8 cellular contexts compared by ENCODE assay signal in the genomic region with DNA sequence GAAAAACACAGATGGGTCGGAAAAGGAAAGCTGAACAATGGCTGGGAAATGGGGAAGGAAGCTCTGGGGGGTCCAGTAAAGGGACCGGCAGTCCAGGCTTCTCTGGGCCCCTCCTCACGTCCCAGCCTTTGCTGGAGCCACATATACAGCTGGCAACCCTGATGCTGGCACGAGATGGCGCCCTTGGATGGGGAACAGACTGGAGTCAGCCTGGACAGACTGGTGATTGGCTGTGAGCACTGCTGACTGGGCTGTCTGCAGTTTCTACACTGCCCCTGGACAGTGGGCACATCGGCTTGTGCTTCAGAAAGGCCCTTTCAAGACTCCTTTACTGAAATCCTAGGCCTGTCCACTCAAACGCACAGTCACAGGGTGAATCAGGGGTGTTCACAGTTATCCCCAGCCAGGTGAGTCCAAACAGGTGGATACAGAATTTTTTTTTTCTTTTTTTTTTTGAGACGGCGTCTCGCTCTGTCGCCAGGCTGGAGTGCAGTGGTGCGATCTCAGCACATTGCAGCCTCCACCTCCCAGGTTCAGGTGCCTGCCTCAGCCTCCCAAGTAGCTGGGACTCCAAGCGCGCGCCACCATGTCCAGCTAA. TPM values are rescaled to one million over a fixed set of nuclear protein-coding genes. Genes with fewer than 3 reads are reported as not detected.
DNase-seq lines count a peak whose midpoint lies in the region; ATAC-seq, FAIRE-seq and TF ChIP-seq lines count a peak whose summit lies in the region.

No MANE protein-coding gene starts in this region.

- ATAC-seq in activated CD8-positive, alpha-beta T cell treated with anti-CD3 and anti-CD28 coated beads for 36 hours, result peak; percentile 79
- ATAC-seq in HG03135 (IDR thresholded peaks at IDR 0.05; ENCODE audit: unreplicated experiment), result no peak

- dilution Hi-C loops in endothelial cell of umbilical vein (cut with MboI; ENCODE audit: extremely low pct_ligation_motif_present, low sequenced_read_pairs), result no loop called here

- TF ChIP-seq CTCF in activated CD8-positive, alpha-beta T cell treated with anti-CD3 and anti-CD28 coated beads for 36 hours (IDR thresholded peaks at IDR 0.05), result peak; percentile 42
- peak; percentile 75 to 87 for TF ChIP-seq CTCF in endothelial cell of umbilical vein (IDR thresholded peaks at IDR 0.05; ENCODE audit: extremely low read depth in 1 of 2, insufficient read depth in 1 of 2, low read depth in 1 of 2, low read length in 2 of 2)

- no peak overlapping the region for H2AFZ ChIP-seq in endothelial cell of umbilical vein (ENCODE audit: low read depth, low read length)

- DNase-seq in CD1c-positive myeloid dendritic cell (ENCODE audit: extremely low spot score), result peak; percentile 79
- DNase-seq in HK-2 (ENCODE audit: unreplicated experiment), result peak; percentile 77
- peak; percentile 60 for DNase-seq in NCI-H748 treated with DMSO at 0.1 percent for 48 hours (lab: John Stamatoyannopoulos, UW)
- DNase-seq in activated CD8-positive, alpha-beta T cell treated with anti-CD3 and anti-CD28 coated beads for 36 hours, result peak; percentile 81
- peak; percentile 80 for DNase-seq in endothelial cell of umbilical vein (ENCODE audit: low read depth, low spot score)
- peak; percentile 57 for DNase-seq in middle frontal gyrus (ENCODE audit: extremely low spot score, low spot score)
- peak; percentile 10 to 18 for DNase-seq in stimulated activated CD8-positive, alpha-beta memory T cell treated with anti-CD3 and anti-CD28 coated beads, Interleukin-7, amount 100 ng/mL, for 4 hours (ENCODE audit: low read depth in 2 of 2)

- H3K4me1 Mint-ChIP-seq in activated CD8-positive, alpha-beta T cell treated with anti-CD3 and anti-CD28 coated beads for 36 hours (ENCODE audit: low read depth), result peaks cover 5% of the 10 kb centered on the region

- no peaks in the 10 kb centered on the region for H3K9me1 ChIP-seq in endothelial cell of umbilical vein (replicated peaks; ENCODE audit: control insufficient read depth, extremely low read depth, insufficient read depth, low read length)

- no peak overlapping the region for H3K27ac Mint-ChIP-seq in activated CD8-positive, alpha-beta T cell treated with anti-CD3 and anti-CD28 coated beads for 36 hours

- H3K4me2 ChIP-seq in endothelial cell of umbilical vein (ENCODE audit: insufficient read depth, low read length), result no peak overlapping the region

- peaks cover 22 to 24% of the 10 kb centered on the region in 2 experiments for H3K27me3 ChIP-seq in endothelial cell of umbilical vein (ENCODE audit: control insufficient read depth in 2 of 2, insufficient read depth in 2 of 2, low read length in 2 of 2)

- TF ChIP-seq POLR2A in endothelial cell of umbilical vein (IDR thresholded peaks at IDR 0.05; ENCODE audit: low read depth, low read length), result no peak

- no peak overlapping the region for H3K4me3 ChIP-seq in endothelial cell of umbilical vein (replicated peaks in 1 of 3; ENCODE audit: insufficient read depth in 1 of 3, low read depth in 1 of 3, low read length in 3 of 3)

- intact Hi-C loops in activated CD8-positive, alpha-beta T cell treated with anti-CD3 and anti-CD28 coated beads for 36 hours (cut with micrococcal nuclease), result loop anchor here (5.0 kb wide), 1 partner anchor 222 kb away; the partner anchor contains the start of gene C1QC
- intact Hi-C loops in endothelial cell of umbilical vein (cut with micrococcal nuclease), result loop anchor here (1.0 to 10.0 kb wide), 3 partner anchors 144 to 510 kb away; partner anchors contain the start of gene EPHA8

- no peak overlapping the region for H3K27ac ChIP-seq in endothelial cell of umbilical vein (ENCODE audit: insufficient read depth, low read depth, low read length)

- H4K20me1 ChIP-seq in endothelial cell of umbilical vein (replicated peaks; ENCODE audit: control insufficient read depth, extremely low read depth, insufficient read depth, low read length), result no peaks in the 10 kb centered on the region

- no TSS peak for BruUV-seq in endothelial cell of umbilical vein (replicated peaks; lab: Mats Ljungman, UMichigan)

- H3K27me3 Mint-ChIP-seq in activated CD8-positive, alpha-beta T cell treated with anti-CD3 and anti-CD28 coated beads for 36 hours, result peaks cover 41% of the 10 kb centered on the region

- H3K9me3 Mint-ChIP-seq in activated CD8-positive, alpha-beta T cell treated with anti-CD3 and anti-CD28 coated beads for 36 hours, result no peaks in the 10 kb centered on the region

- no peaks in the 10 kb centered on the region for H3K79me2 ChIP-seq in endothelial cell of umbilical vein (ENCODE audit: control insufficient read depth, insufficient read depth, low read length)

- FAIRE-seq in endothelial cell of umbilical vein (lab: Jason Lieb, UNC), result peak; percentile 96

- H3K36me3 Mint-ChIP-seq in activated CD8-positive, alpha-beta T cell treated with anti-CD3 and anti-CD28 coated beads for 36 hours (ENCODE audit: low read depth), result no peaks in the 10 kb centered on the region

- H3K36me3 ChIP-seq in endothelial cell of umbilical vein (ENCODE audit: control insufficient read depth in 2 of 2, extremely low read depth in 1 of 2, insufficient read depth in 2 of 2, low read length in 2 of 2), result no peaks in the 10 kb centered on the region

- no peaks in the 10 kb centered on the region for H3K4me1 ChIP-seq in endothelial cell of umbilical vein (ENCODE audit: control insufficient read depth, extremely low read depth, insufficient read depth, low read length)

- H3K9me3 ChIP-seq in endothelial cell of umbilical vein (replicated peaks; ENCODE audit: control insufficient read depth, insufficient read depth, low read length), result no peaks in the 10 kb centered on the region

- CTCF ChIA-PET in activated CD8-positive, alpha-beta T cell treated with anti-CD3 and anti-CD28 coated beads for 36 hours (lab: Charles Lee), result interaction anchor here (0.7 to 3.3 kb wide), 5 partner anchors 13 to 222 kb away, joined by 3 to 16 read pairs (median 4); partner anchors contain the start of gene C1QA
- CTCF ChIA-PET in endothelial cell of umbilical vein (lab: Charles Lee), result interaction anchor here (0.6 to 5.6 kb wide), 13 partner anchors 10 to 510 kb away, joined by 3 to 154 read pairs (median 5); partner anchors contain the start of genes C1QA and C1QC

- no peak overlapping the region for H3K9ac ChIP-seq in endothelial cell of umbilical vein (replicated peaks; ENCODE audit: extremely low read depth, insufficient read depth, low read length)

- POLR2A ChIA-PET in activated CD8-positive, alpha-beta T cell treated with anti-CD3 and anti-CD28 coated beads for 36 hours (lab: Charles Lee), result interaction anchor here (0.6 kb wide), 1 partner anchor 492 kb away, joined by 3 read pairs; no protein-coding TSS in a partner anchor
- POLR2A ChIA-PET in endothelial cell of umbilical vein (lab: Charles Lee), result no interaction called here

- H3K4me3 Mint-ChIP-seq in activated CD8-positive, alpha-beta T cell treated with anti-CD3 and anti-CD28 coated beads for 36 hours, result no peak overlapping the region

TF ChIP-seq in endothelial cell of umbilical vein, 7 proteins besides CTCF, POLR2A, EP300 and RAD21:
- no peak for TF ChIP-seq FOS (IDR thresholded peaks at IDR 0.05; ENCODE audit: borderline replicate concordance, insufficient read depth, low read length)
- no peak for TF ChIP-seq MYC (IDR thresholded peaks at IDR 0.05; ENCODE audit: low read depth, low read length)
- TF ChIP-seq GATA2 (IDR thresholded peaks at IDR 0.05; ENCODE audit: insufficient read depth, insufficient read length, low read depth, low read length), result no peak
- TF ChIP-seq EZH2 (IDR thresholded peaks at IDR 0.05; ENCODE audit: borderline replicate concordance, low read depth, low read length, severe bottlenecking), result no peak
- no peak for TF ChIP-seq POLR2AphosphoS5 (IDR thresholded peaks at IDR 0.05; ENCODE audit: insufficient read depth, low read depth, low read length)
- no peak for TF ChIP-seq JUN (IDR thresholded peaks at IDR 0.05; ENCODE audit: borderline replicate concordance, insufficient read depth, insufficient read length, low read depth)
- TF ChIP-seq, protein P1, sequence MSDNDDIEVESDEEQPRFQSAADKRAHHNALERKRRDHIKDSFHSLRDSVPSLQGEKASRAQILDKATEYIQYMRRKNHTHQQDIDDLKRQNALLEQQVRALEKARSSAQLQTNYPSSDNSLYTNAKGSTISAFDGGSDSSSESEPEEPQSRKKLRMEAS (IDR thresholded peaks at IDR 0.05; ENCODE audit: insufficient read depth, insufficient read length), result no peak

RNA-seq across cellular contexts. Expression of gene ZBTB40, which starts 31.1 kb away (rescaled TPM):
- 10 to 100 TPM; 14.0 to 14.3 TPM for total RNA-seq in activated CD8-positive, alpha-beta T cell treated with anti-CD3 and anti-CD28 coated beads for 36 hours
- 20.8 and 21.3 TPM in 2 replicates for total RNA-seq in endothelial cell of umbilical vein
- polyA plus RNA-seq in endothelial cell of umbilical vein, result 10.5 and 12.3 TPM in 2 replicates
- polyA plus RNA-seq in endothelial cell of umbilical vein (2011; cell fraction: cytosol; rRNA removed), result 5.6 and 6.5 TPM in 2 replicates
- 94.9 and 112 TPM in 2 replicates for polyA plus RNA-seq in endothelial cell of umbilical vein (2011; cell fraction: nucleus; rRNA removed)
- polyA plus RNA-seq in endothelial cell of umbilical vein (2012), result 11.8 and 16.3 TPM in 2 replicates
- 25.7 and 27.5 TPM in 2 replicates for polyA minus RNA-seq in endothelial cell of umbilical vein
- polyA minus RNA-seq in endothelial cell of umbilical vein (2011; cell fraction: cytosol; rRNA and poly(A)+ RNA removed), result 8.2 TPM
- 25.0 and 42.1 TPM in 2 replicates for polyA minus RNA-seq in endothelial cell of umbilical vein (2011; cell fraction: nucleus; rRNA and poly(A)+ RNA removed)

Comparison
In these comparisons a context has a peak if more than half of its experiments do, and no peak if none do; other contexts are left out.
1. DNase-seq: peak in every context shown above with its lines; median percentile 81 in activated CD8-positive, alpha-beta T cell treated with anti-CD3 and anti-CD28 coated beads for 36 hours; 80 in endothelial cell of umbilical vein; 79 in CD1c-positive myeloid dendritic cell; 77 in HK-2; 60 in NCI-H748 treated with DMSO at 0.1 percent for 48 hours; 57 in middle frontal gyrus; 14 in stimulated activated CD8-positive, alpha-beta memory T cell treated with anti-CD3 and anti-CD28 coated beads, Interleukin-7, amount 100 ng/mL, for 4 hours.